26 cellular contexts compared by ENCODE assay signal in the genomic region with DNA sequence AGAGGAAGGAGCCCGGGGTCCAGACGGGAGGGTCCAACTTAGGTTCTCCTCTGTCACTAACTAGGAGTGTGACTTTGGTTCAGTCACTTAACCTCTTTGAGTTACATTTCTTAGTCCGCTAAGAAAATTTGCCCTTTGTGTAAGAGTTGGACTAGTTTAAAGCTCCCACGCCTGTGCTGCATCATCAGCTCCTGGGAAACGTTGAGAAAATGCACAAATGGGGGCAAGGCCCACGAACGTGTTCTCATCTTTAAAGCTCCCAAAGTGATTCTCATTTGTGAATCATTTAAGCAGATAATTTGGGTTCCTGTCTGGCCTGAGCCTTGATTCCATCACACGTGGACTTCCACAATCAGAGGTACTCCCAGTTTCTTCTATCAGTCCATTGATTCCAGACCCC. TPM values are rescaled to one million over a fixed set of nuclear protein-coding genes. Genes with fewer than 3 reads are reported as not detected.
"Had no signal": no experiment of that assay in that cellular context is flagged by ENCODE, and none has a peak within 500 bp of the region (broad histone marks: within the 10 kb centered on the region; RNA-seq: fewer than 3 reads in every experiment).

No MANE protein-coding gene starts in this region.

- H3K9me3 ChIP-seq: MG63, Peyer's patch, SJCRH30 had no signal

- ATAC-seq: HepG2, PC-3, Right ventricle myocardium inferior, SK-N-SH treated with all-trans-retinoic acid at 6 μM for 48 hours had no signal

- H3K27me3 ChIP-seq: Peyer's patch had no signal

- H3K4me1 ChIP-seq: SJCRH30 had no signal

- DNase-seq: IMR-90, Karpas-422, KG1, MG63, NCI-H1092, NCI-H1105 treated with DMSO at 0.1 percent for 48 hours, NCI-H1417 treated with DMSO at 0.1 percent for 48 hours, NCI-H146, NCI-H1694 treated with DMSO at 0.1 percent for 48 hours, NCI-H1930, NCI-H2081, NCI-H2107, NCI-H226, NCI-H446, NCI-H510A, NCI-H524 treated with DMSO at 0.1 percent for 48 hours, NCI-H69, NCI-H774, PC-3, Peyer's patch, SHP77 treated with DMSO at 0.1 percent for 48 hours, SJCRH30 had no signal

- H3K36me3 ChIP-seq: MG63, Peyer's patch, SJCRH30 had no signal

- H3K27ac ChIP-seq: Peyer's patch, SJCRH30 had no signal

- H3K4me3 ChIP-seq: MG63, Peyer's patch, SJCRH30 had no signal

RNA-seq across cellular contexts. Expression of gene ZNF467, which starts 6.3 kb away (rescaled TPM):
- total RNA-seq: HepG2, IMR-90, RPMI7951, SJCRH30 had no signal
